Comparison of ENCODE assay signal across 18 cellular contexts in the genomic region with DNA sequence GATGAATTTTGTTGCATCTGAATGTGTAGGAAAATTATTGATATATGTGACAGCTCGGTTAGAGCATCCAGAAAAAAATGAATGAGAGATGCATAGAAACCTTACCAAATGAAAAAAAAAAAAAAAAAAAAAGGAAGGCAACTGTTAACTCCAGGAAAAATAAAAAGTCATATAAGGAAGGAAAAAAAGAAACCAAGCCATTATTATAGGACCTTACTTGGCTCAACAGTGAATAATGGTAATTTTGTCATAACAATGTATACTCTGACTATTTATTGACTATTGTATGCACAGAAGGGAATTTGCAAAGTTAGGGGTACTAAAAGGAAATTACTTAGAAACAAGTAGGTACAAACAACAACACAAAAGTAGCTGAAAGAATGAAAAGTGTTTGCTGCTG. TPM values are rescaled to one million over a fixed set of nuclear protein-coding genes. Genes with fewer than 3 reads are reported as not detected.
A peak's percentile ranks its signal among the peaks of the same experiment; 100 is the strongest.
DNase-seq lines count a peak whose midpoint lies in the region; ATAC-seq and TF ChIP-seq lines count a peak whose summit lies in the region.
"Had no signal": no experiment of that assay in that cellular context is flagged by ENCODE, and none has a peak within 500 bp of the region (broad histone marks: within the 10 kb centered on the region; RNA-seq: fewer than 3 reads in every experiment).

No MANE protein-coding gene starts in this region.

- CTCF ChIA-PET in A673 (lab: Charles Lee) (no interaction called here), Caco-2 (lab: Charles Lee) (no interaction called here)
- CTCF ChIA-PET in activated CD4-positive, alpha-beta memory T cell treated with anti-CD3 and anti-CD28 coated beads for 36 hours (lab: Charles Lee) = no interaction called here

- TF ChIP-seq CTCF in A673 (conservative IDR thresholded peaks at IDR 0.05; ENCODE audit: low read depth, low read length) (no peak), Caco-2 (IDR thresholded peaks at IDR 0.05; ENCODE audit: insufficient read depth in 1 of 2, low read depth in 1 of 2, low read length in 1 of 2, severe bottlenecking in 1 of 2, unreplicated experiment in 1 of 2) (no peak), foreskin fibroblast (IDR thresholded peaks at IDR 0.05; ENCODE audit: low read depth, low read length) (no peak)

- DNase-seq in A673 (ENCODE audit: low spot score) = no peak
- DNase-seq in Caco-2 = no peak
- no peak for DNase-seq in activated CD4-positive, alpha-beta memory T cell treated with anti-CD3 and anti-CD28 coated beads for 36 hours
- DNase-seq in immature natural killer cell = no peak
- no peak for DNase-seq in activated CD8-positive, alpha-beta memory T cell treated with anti-CD3 and anti-CD28 coated beads, Interleukin-2, amount 50 U/mL, for 48 hours
- DNase-seq in foreskin fibroblast = no peak
- DNase-seq in COLO829 (ENCODE audit: low spot score) = no peak
- DNase-seq: activated gamma-delta T cell treated with Interleukin-2 at 50 U/mL for 16 hours; foreskin melanocyte; GF-D8; NCI-H774; SK-N-SH; stimulated activated CD4-positive, alpha-beta T cell treated with anti-CD3 and anti-CD28 coated beads, Interleukin-4, amount 100 ng/mL, for 1 hour had no signal

- H3K27me3 Mint-ChIP-seq in Caco-2 (ENCODE audit: insufficient read depth, unreplicated experiment) (no peaks in the 10 kb centered on the region), immature natural killer cell (ENCODE audit: low read depth in 3 of 3) (peaks cover 0 to 2% (median 0%) of the 10 kb centered on the region in 3 donors)
- H3K27me3 Mint-ChIP-seq in activated CD4-positive, alpha-beta memory T cell treated with anti-CD3 and anti-CD28 coated beads for 36 hours = no peaks in the 10 kb centered on the region

- no peak overlapping the region for H3K27ac Mint-ChIP-seq in Caco-2 (ENCODE audit: unreplicated experiment)
- no peak overlapping the region for H3K27ac Mint-ChIP-seq in activated CD4-positive, alpha-beta memory T cell treated with anti-CD3 and anti-CD28 coated beads for 36 hours
- no peak overlapping the region for H3K27ac Mint-ChIP-seq in immature natural killer cell

- intact Hi-C loops in A673 (cut with micrococcal nuclease; ENCODE audit: unreplicated experiment) = no loop called here
- intact Hi-C loops in Caco-2 (cut with micrococcal nuclease; ENCODE audit: unreplicated experiment) = no loop called here
- intact Hi-C loops in activated CD4-positive, alpha-beta memory T cell treated with anti-CD3 and anti-CD28 coated beads for 36 hours (cut with micrococcal nuclease) = loop anchor here (10.0 kb wide), 1 partner anchor 99 kb away; a partner anchor contains a TSS

- H3K36me3 ChIP-seq in A673 (ENCODE audit: insufficient read depth, low read length, poor library complexity, severe bottlenecking) (peaks cover 62% of the 10 kb centered on the region), Caco-2 (ENCODE audit: control insufficient read depth, insufficient read depth, low read length) (peaks cover 21% of the 10 kb centered on the region)

- POLR2A ChIA-PET in A673 (lab: Charles Lee; ENCODE audit: low non-redundant PET) = no interaction called here
- POLR2A ChIA-PET in Caco-2 (lab: Charles Lee) = interaction anchor here (0.9 kb wide), 1 partner anchor 13 kb away, joined by 3 read pairs; no protein-coding TSS in a partner anchor
- POLR2A ChIA-PET in activated CD4-positive, alpha-beta memory T cell treated with anti-CD3 and anti-CD28 coated beads for 36 hours (lab: Charles Lee) = no interaction called here

- peaks cover 71% of the 10 kb centered on the region for H3K36me3 Mint-ChIP-seq in Caco-2 (ENCODE audit: insufficient read depth, unreplicated experiment)
- peaks cover 60% of the 10 kb centered on the region for H3K36me3 Mint-ChIP-seq in activated CD4-positive, alpha-beta memory T cell treated with anti-CD3 and anti-CD28 coated beads for 36 hours
- H3K36me3 Mint-ChIP-seq in immature natural killer cell = peaks cover 8 to 23% (median 19%) of the 10 kb centered on the region in 3 donors

- H3K9me3 ChIP-seq in A673 (ENCODE audit: low read depth, low read length, poor library complexity, severe bottlenecking) (peaks cover 7% of the 10 kb centered on the region), Caco-2 (no peaks in the 10 kb centered on the region)

- H3K4me3 Mint-ChIP-seq in Caco-2 (ENCODE audit: unreplicated experiment) (peak overlapping the region; percentile 86), immature natural killer cell (peak overlapping the region in 3 of 5 donors; percentile 38 to 86 (median 65))
- peak overlapping the region; percentile 26 for H3K4me3 Mint-ChIP-seq in activated CD4-positive, alpha-beta memory T cell treated with anti-CD3 and anti-CD28 coated beads for 36 hours

- H3K9me3 Mint-ChIP-seq in Caco-2 (ENCODE audit: unreplicated experiment) (no peaks in the 10 kb centered on the region), immature natural killer cell (peaks cover 0 to 3% (median 0%) of the 10 kb centered on the region in 6 donors)
- peaks cover 5% of the 10 kb centered on the region for H3K9me3 Mint-ChIP-seq in activated CD4-positive, alpha-beta memory T cell treated with anti-CD3 and anti-CD28 coated beads for 36 hours

- no peak for ATAC-seq in GM21786 (IDR thresholded peaks at IDR 0.05; ENCODE audit: unreplicated experiment)
- ATAC-seq: Panc1 had no signal

- H3K27me3 ChIP-seq in A673 (replicated peaks; ENCODE audit: insufficient read depth, low read depth, low read length, poor library complexity) (no peaks in the 10 kb centered on the region), Caco-2 (replicated peaks; ENCODE audit: control insufficient read depth, insufficient read depth, low read length) (no peaks in the 10 kb centered on the region)

- H3K27ac ChIP-seq in A673 (ENCODE audit: low read depth, low read length, poor library complexity, severe bottlenecking) = no peak overlapping the region
- H3K27ac ChIP-seq: HL-60, KMS-11 had no signal

- H3K4me1 Mint-ChIP-seq in Caco-2 (ENCODE audit: low read depth, unreplicated experiment) = peaks cover 27% of the 10 kb centered on the region
- peaks cover 37% of the 10 kb centered on the region for H3K4me1 Mint-ChIP-seq in activated CD4-positive, alpha-beta memory T cell treated with anti-CD3 and anti-CD28 coated beads for 36 hours (ENCODE audit: low read depth)
- H3K4me1 Mint-ChIP-seq in immature natural killer cell = peaks cover 32 to 43% of the 10 kb centered on the region in 2 donors

- H3K4me3 ChIP-seq in A673 (ENCODE audit: low read depth, low read length, poor library complexity, severe bottlenecking) = peak overlapping the region; percentile 67
- no peak overlapping the region for H3K4me3 ChIP-seq in Caco-2 (ENCODE audit: low read depth, low read length)
- H3K4me3 ChIP-seq in foreskin fibroblast (ENCODE audit: low read depth in 1 of 2, low read length in 2 of 2) = no peak overlapping the region
- H3K4me3 ChIP-seq: coronary artery had no signal

- H3K4me1 ChIP-seq in A673 (ENCODE audit: insufficient read depth, low read length, poor library complexity, severe bottlenecking) (peaks cover 13% of the 10 kb centered on the region), Caco-2 (peaks cover 21% of the 10 kb centered on the region)

- BruUV-seq in A673 (replicated peaks; lab: Mats Ljungman, UMichigan) (no TSS peak), Caco-2 (replicated peaks; lab: Mats Ljungman, UMichigan) (no TSS peak)

RNA-seq across cellular contexts. Expression of a gene that starts 2.0 kb away (rescaled TPM):
- 271 and 286 TPM in 2 replicates for total RNA-seq in A673 (2021)
- total RNA-seq in Caco-2 (2022) = 344 and 371 TPM in 2 replicates
- total RNA-seq in activated CD4-positive, alpha-beta memory T cell treated with anti-CD3 and anti-CD28 coated beads for 36 hours = 10 to 100 TPM; 61.4 to 63.5 TPM
- 10 to 100 TPM; 10.2 to 15.1 (median 15.0) TPM for polyA plus RNA-seq in immature natural killer cell

RNA-seq across cellular contexts. Expression of a gene that starts 6.9 kb away (rescaled TPM):
- total RNA-seq in A673 (2021) (35.5 and 46.7 TPM in 2 replicates), Caco-2 (2022) (91.3 and 101 TPM in 2 replicates)
- total RNA-seq in activated CD4-positive, alpha-beta memory T cell treated with anti-CD3 and anti-CD28 coated beads for 36 hours = 10 to 100 TPM; 85.0 to 91.9 TPM
- polyA plus RNA-seq in immature natural killer cell = 10 to 100 TPM; 35.1 to 48.0 (median 37.1) TPM

Comparison
In these comparisons a context has a peak if more than half of its experiments do, and no peak if none do; other contexts are left out.
1. H3K4me3 Mint-ChIP-seq: peak in every context shown above with its lines; median percentile 86 in Caco-2; 65 in immature natural killer cell; 26 in activated CD4-positive, alpha-beta memory T cell treated with anti-CD3 and anti-CD28 coated beads for 36 hours.